1 cellular context compared by ENCODE assay signal in the genomic region with DNA sequence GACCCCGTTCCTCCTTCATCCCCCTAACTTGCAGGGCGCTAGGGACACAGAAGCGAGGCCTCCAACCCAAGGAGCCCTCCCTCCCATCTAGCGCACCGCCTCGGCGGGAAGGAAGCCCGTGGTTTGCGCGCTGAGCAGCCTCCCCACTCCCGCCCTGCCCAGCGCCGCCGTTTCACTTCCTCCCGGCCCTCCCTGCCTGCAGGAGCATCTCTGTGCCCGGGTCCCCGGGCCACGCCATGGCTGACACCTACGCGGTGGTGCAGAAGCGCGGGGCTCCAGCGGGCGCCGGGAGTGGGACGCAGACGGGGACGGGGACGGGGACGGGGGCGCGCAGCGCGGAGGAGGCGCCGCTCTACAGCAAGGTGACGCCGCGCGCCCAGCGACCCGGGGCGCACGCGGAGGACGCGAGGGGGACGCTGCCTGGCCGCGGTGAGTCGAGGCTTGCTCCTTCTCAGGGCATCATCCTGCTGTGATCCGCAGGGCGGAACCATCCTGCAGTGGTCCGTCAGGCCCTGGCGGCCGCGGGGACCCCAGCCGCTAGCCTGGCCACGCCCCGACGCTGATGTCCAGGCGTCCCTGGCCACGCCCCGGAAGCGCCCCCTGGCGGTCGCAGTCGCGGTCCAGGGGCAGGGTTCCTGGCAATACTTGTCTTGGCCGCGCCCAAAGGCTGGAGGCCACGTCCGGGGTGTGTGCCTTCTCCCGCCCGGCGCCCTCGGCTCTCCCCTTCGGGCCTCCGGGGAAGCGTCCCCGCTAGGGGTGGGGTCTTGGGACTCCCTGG.
A peak's percentile ranks its signal among the peaks of the same experiment; 100 is the strongest.
TF ChIP-seq lines count a peak whose summit lies in the region.

No MANE protein-coding gene starts in this region.

TF ChIP-seq in GM12878, 131 proteins besides CTCF, POLR2A, EP300 and RAD21 (continued from another document and continues in another):
- TF ChIP-seq ZBTB33 (IDR thresholded peaks at IDR 0.05) (peak; percentile 98), RAD51 (IDR thresholded peaks at IDR 0.05) (no peak), KAT2A (conservative IDR thresholded peaks at IDR 0.05; ENCODE audit: control insufficient read depth, low read depth, low read length) (no peak), EZH2 (IDR thresholded peaks at IDR 0.05; ENCODE audit: borderline replicate concordance, control insufficient read depth, low read depth, low read length) (no peak), CHD2 (IDR thresholded peaks at IDR 0.05; ENCODE audit: borderline replicate concordance, low read depth, low read length) (peak; percentile 47; the same call in 1 of the 2 replicates), NFIC (IDR thresholded peaks at IDR 0.05; ENCODE audit: low read depth, low read length) (no peak), HCFC1 (IDR thresholded peaks at IDR 0.05; ENCODE audit: low read length) (no peak), TCF12 (IDR thresholded peaks at IDR 0.05; ENCODE audit: low read depth, low read length) (0 out of 2 replicates have a peak, but pooled peaks have one; percentile 7), TCF7 (IDR thresholded peaks at IDR 0.05; ENCODE audit: borderline replicate concordance) (no peak), HDGF (IDR thresholded peaks at IDR 0.05) (peak; percentile 65; the same call in 1 of the 2 replicates), ATF7 (IDR thresholded peaks at IDR 0.05; ENCODE audit: low read depth) (no peak), NR2F1 (conservative IDR thresholded peaks at IDR 0.05) (peak; percentile 66; the same call in 1 of the 2 replicates), MYC (IDR thresholded peaks at IDR 0.05; ENCODE audit: insufficient read depth, insufficient read length, insufficient replicate concordance, low read length, severe bottlenecking) (no peak), HSF1 (IDR thresholded peaks at IDR 0.05; ENCODE audit: low read depth, low read length) (no peak), ZBTB4 (CRISPR knock-in tag; IDR thresholded peaks at IDR 0.05) (no peak), YBX1 (IDR thresholded peaks at IDR 0.05) (no peak), IRF3 (IDR thresholded peaks at IDR 0.05) (no peak), GATAD2B (conservative IDR thresholded peaks at IDR 0.05; ENCODE audit: low read depth) (peak; percentile 86), FOS (IDR thresholded peaks at IDR 0.05; ENCODE audit: borderline replicate concordance, extremely low read depth, insufficient read length) (no peak), NFYA (IDR thresholded peaks at IDR 0.05; ENCODE audit: borderline replicate concordance, low read depth, low read length) (no peak), NR2C1 (IDR thresholded peaks at IDR 0.05) (no peak), ASH2L (IDR thresholded peaks at IDR 0.05; ENCODE audit: borderline replicate concordance, low read depth) (no peak), SIX5 (IDR thresholded peaks at IDR 0.05; ENCODE audit: low read depth, low read length, severe bottlenecking) (no peak), ZBED1 (IDR thresholded peaks at IDR 0.05; ENCODE audit: borderline replicate concordance) (no peak), ZSCAN29 (IDR thresholded peaks at IDR 0.05) (peak; percentile 21; the same call in 1 of the 2 replicates), BRCA1 (IDR thresholded peaks at IDR 0.05; ENCODE audit: low read depth, low read length) (no peak), ZNF384 (IDR thresholded peaks at IDR 0.05; ENCODE audit: borderline replicate concordance, low read depth, low read length) (no peak), MTA2 (IDR thresholded peaks at IDR 0.05; ENCODE audit: low read depth) (no peak), E2F4 (IDR thresholded peaks at IDR 0.05; ENCODE audit: low read depth, low read length) (peak; percentile 63; the same call in 1 of the 2 replicates), ZNF274 (IDR thresholded peaks at IDR 0.05; ENCODE audit: insufficient read depth, insufficient read length) (no peak), SREBF2 (IDR thresholded peaks at IDR 0.05; ENCODE audit: low read length) (no peak), TAF1 (IDR thresholded peaks at IDR 0.05; ENCODE audit: borderline replicate concordance, low read depth, low read length) (peak; percentile 62), SRF (IDR thresholded peaks at IDR 0.05; ENCODE audit: low read depth in 2 of 2, low read length in 2 of 2) (0 out of 4 replicates have a peak, but pooled peaks of 1 of the 2 experiments have one; percentile 9), EED (IDR thresholded peaks at IDR 0.05; ENCODE audit: low read depth) (peak; percentile 10; the same call in 1 of the 2 replicates), CBX3 (IDR thresholded peaks at IDR 0.05; ENCODE audit: borderline replicate concordance, low read depth) (no peak), EGR1 (IDR thresholded peaks at IDR 0.05; ENCODE audit: borderline replicate concordance in 1 of 2, low read depth in 2 of 2, low read length in 2 of 2) (peak in 1 of 2 experiments; percentile 19; a peak in 2 of 3 replicates), IKZF2 (IDR thresholded peaks at IDR 0.05) (peak; percentile 52 to 65; a peak in 3 of 4 replicates), ZNF24 (IDR thresholded peaks at IDR 0.05) (no peak), MEF2A (IDR thresholded peaks at IDR 0.05; ENCODE audit: insufficient read depth, low read depth, low read length) (no peak), RFX5 (IDR thresholded peaks at IDR 0.05; ENCODE audit: low read depth, low read length) (no peak)
- TF ChIP-seq, protein P1, sequence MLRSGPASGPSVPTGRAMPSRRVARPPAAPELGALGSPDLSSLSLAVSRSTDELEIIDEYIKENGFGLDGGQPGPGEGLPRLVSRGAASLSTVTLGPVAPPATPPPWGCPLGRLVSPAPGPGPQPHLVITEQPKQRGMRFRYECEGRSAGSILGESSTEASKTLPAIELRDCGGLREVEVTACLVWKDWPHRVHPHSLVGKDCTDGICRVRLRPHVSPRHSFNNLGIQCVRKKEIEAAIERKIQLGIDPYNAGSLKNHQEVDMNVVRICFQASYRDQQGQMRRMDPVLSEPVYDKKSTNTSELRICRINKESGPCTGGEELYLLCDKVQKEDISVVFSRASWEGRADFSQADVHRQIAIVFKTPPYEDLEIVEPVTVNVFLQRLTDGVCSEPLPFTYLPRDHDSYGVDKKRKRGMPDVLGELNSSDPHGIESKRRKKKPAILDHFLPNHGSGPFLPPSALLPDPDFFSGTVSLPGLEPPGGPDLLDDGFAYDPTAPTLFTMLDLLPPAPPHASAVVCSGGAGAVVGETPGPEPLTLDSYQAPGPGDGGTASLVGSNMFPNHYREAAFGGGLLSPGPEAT (IDR thresholded peaks at IDR 0.05; ENCODE audit: low read depth), result no peak
- TF ChIP-seq, protein P2, sequence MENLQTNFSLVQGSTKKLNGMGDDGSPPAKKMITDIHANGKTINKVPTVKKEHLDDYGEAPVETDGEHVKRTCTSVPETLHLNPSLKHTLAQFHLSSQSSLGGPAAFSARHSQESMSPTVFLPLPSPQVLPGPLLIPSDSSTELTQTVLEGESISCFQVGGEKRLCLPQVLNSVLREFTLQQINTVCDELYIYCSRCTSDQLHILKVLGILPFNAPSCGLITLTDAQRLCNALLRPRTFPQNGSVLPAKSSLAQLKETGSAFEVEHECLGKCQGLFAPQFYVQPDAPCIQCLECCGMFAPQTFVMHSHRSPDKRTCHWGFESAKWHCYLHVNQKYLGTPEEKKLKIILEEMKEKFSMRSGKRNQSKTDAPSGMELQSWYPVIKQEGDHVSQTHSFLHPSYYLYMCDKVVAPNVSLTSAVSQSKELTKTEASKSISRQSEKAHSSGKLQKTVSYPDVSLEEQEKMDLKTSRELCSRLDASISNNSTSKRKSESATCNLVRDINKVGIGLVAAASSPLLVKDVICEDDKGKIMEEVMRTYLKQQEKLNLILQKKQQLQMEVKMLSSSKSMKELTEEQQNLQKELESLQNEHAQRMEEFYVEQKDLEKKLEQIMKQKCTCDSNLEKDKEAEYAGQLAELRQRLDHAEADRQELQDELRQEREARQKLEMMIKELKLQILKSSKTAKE (IDR thresholded peaks at IDR 0.05; ENCODE audit: low read depth, poor library complexity, severe bottlenecking), result no peak
- TF ChIP-seq, protein P3, sequence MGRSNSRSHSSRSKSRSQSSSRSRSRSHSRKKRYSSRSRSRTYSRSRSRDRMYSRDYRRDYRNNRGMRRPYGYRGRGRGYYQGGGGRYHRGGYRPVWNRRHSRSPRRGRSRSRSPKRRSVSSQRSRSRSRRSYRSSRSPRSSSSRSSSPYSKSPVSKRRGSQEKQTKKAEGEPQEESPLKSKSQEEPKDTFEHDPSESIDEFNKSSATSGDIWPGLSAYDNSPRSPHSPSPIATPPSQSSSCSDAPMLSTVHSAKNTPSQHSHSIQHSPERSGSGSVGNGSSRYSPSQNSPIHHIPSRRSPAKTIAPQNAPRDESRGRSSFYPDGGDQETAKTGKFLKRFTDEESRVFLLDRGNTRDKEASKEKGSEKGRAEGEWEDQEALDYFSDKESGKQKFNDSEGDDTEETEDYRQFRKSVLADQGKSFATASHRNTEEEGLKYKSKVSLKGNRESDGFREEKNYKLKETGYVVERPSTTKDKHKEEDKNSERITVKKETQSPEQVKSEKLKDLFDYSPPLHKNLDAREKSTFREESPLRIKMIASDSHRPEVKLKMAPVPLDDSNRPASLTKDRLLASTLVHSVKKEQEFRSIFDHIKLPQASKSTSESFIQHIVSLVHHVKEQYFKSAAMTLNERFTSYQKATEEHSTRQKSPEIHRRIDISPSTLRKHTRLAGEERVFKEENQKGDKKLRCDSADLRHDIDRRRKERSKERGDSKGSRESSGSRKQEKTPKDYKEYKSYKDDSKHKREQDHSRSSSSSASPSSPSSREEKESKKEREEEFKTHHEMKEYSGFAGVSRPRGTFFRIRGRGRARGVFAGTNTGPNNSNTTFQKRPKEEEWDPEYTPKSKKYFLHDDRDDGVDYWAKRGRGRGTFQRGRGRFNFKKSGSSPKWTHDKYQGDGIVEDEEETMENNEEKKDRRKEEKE (IDR thresholded peaks at IDR 0.05), result no peak
